In genomic region chr12:51836012-51836832, GRCh38 we compare ENCODE assay signal across 24 cellular contexts. TPM values are rescaled to one million over a fixed set of nuclear protein-coding genes. Genes with fewer than 3 reads are reported as not detected.
DNase-seq lines count a peak whose midpoint lies in the region; ATAC-seq and TF ChIP-seq lines count a peak whose summit lies in the region.
"Had no signal": no experiment of that assay in that cellular context is flagged by ENCODE, and none has a peak within 500 bp of the region (broad histone marks: within the 10 kb centered on the region; RNA-seq: fewer than 3 reads in every experiment).

No MANE protein-coding gene starts in this region.

- CTCF ChIA-PET in activated CD8-positive, alpha-beta T cell treated with anti-CD3 and anti-CD28 coated beads, Interleukin-2, amount 10 ng/mL, durations not matched to agents 7 days and 5 days (lab: Charles Lee) = interaction anchor here (2.2 kb wide), 1 partner anchor 15 kb away, joined by 6 read pairs; no protein-coding TSS in a partner anchor
- CTCF ChIA-PET in CD4-positive, alpha-beta memory T cell (lab: Charles Lee; ENCODE audit: partially characterized antibody) = no interaction called here

- H3K9me3 Mint-ChIP-seq in neural progenitor cell = no peaks in the 10 kb centered on the region
- H3K9me3 Mint-ChIP-seq in natural killer cell treated with Interleukin-12 subunit alpha and Interleukin-12 subunit beta and Interleukin-15 and Interleukin-18, amount 100 ng/mL, for 72 hours = no peaks in the 10 kb centered on the region
- no peaks in the 10 kb centered on the region for H3K9me3 Mint-ChIP-seq in activated CD8-positive, alpha-beta T cell treated with anti-CD3 and anti-CD28 coated beads, Interleukin-2, amount 10 ng/mL, durations not matched to agents 7 days and 5 days (ENCODE audit: insufficient read depth)
- H3K9me3 Mint-ChIP-seq in CD4-positive, alpha-beta memory T cell = no peaks in the 10 kb centered on the region
- H3K9me3 Mint-ChIP-seq: immature natural killer cell had no signal

- peaks cover 79% of the 10 kb centered on the region for H3K4me1 Mint-ChIP-seq in neural progenitor cell
- peaks cover 16 to 21% of the 10 kb centered on the region in 2 donors for H3K4me1 Mint-ChIP-seq in natural killer cell treated with Interleukin-12 subunit alpha and Interleukin-12 subunit beta and Interleukin-15 and Interleukin-18, amount 100 ng/mL, for 72 hours (ENCODE audit: low read depth in 2 of 2)
- peaks cover 20% of the 10 kb centered on the region for H3K4me1 Mint-ChIP-seq in activated CD8-positive, alpha-beta T cell treated with anti-CD3 and anti-CD28 coated beads, Interleukin-2, amount 10 ng/mL, durations not matched to agents 7 days and 5 days (ENCODE audit: low read depth)
- H3K4me1 Mint-ChIP-seq in CD4-positive, alpha-beta memory T cell = peaks cover 12 to 16% (median 15%) of the 10 kb centered on the region in 4 donors

- TF ChIP-seq CTCF in foreskin keratinocyte (conservative IDR thresholded peaks at IDR 0.05) (no peak), neural progenitor cell (IDR thresholded peaks at IDR 0.05) (no peak)

- H3K27ac ChIP-seq in foreskin keratinocyte = no peak overlapping the region
- H3K27ac ChIP-seq in neural progenitor cell = peak overlapping the region; percentile 94
- no peak overlapping the region for H3K27ac ChIP-seq in CD4-positive, alpha-beta memory T cell (ENCODE audit: low read depth, low read length)
- H3K27ac ChIP-seq: epithelial cell of prostate, gastroesophageal sphincter, neutrophil, right lobe of liver had no signal

- H3K4me2 ChIP-seq in neural progenitor cell = peak overlapping the region; percentile 71

- intact Hi-C loops in CD4-positive, alpha-beta memory T cell (cut with micrococcal nuclease) = no loop called here

- H3K27me3 ChIP-seq in foreskin keratinocyte (peaks cover 71% of the 10 kb centered on the region), neural progenitor cell (no peaks in the 10 kb centered on the region)
- no peaks in the 10 kb centered on the region for H3K27me3 ChIP-seq in CD4-positive, alpha-beta memory T cell (ENCODE audit: insufficient read depth, low read length)
- H3K27me3 ChIP-seq: right lobe of liver had no signal

- H3K27ac Mint-ChIP-seq in neural progenitor cell = peak overlapping the region; percentile 59
- H3K27ac Mint-ChIP-seq in natural killer cell treated with Interleukin-12 subunit alpha and Interleukin-12 subunit beta and Interleukin-15 and Interleukin-18, amount 100 ng/mL, for 72 hours = no peak overlapping the region
- no peak overlapping the region for H3K27ac Mint-ChIP-seq in activated CD8-positive, alpha-beta T cell treated with anti-CD3 and anti-CD28 coated beads, Interleukin-2, amount 10 ng/mL, durations not matched to agents 7 days and 5 days
- no peak overlapping the region for H3K27ac Mint-ChIP-seq in CD4-positive, alpha-beta memory T cell
- H3K27ac Mint-ChIP-seq: activated CD8-positive, alpha-beta memory T cell treated with anti-CD3 and anti-CD28 coated beads, Interleukin-2, amount 10 ng/mL, durations not matched to agents 7 days and 5 days; IgD-negative memory B cell; immature natural killer cell had no signal

- H3K9me3 ChIP-seq in neural progenitor cell (ENCODE audit: low read depth) = no peaks in the 10 kb centered on the region
- H3K9me3 ChIP-seq in CD4-positive, alpha-beta memory T cell (ENCODE audit: control insufficient read depth in 1 of 2, low read length in 2 of 2) = no peaks in the 10 kb centered on the region
- H3K9me3 ChIP-seq: Caco-2, gastroesophageal sphincter, neutrophil, right lobe of liver had no signal

- peaks cover 74% of the 10 kb centered on the region for H3F3A ChIP-seq in neural progenitor cell (ENCODE audit: low read depth)

- DNase-seq in ELR (ENCODE audit: low read depth) = peak; percentile 23
- DNase-seq in NCI-H69 (lab: John Stamatoyannopoulos, UW) = peak; percentile 39
- DNase-seq in foreskin keratinocyte = peak in 1 of 2 donors; percentile 32
- peak; percentile 85 for DNase-seq in neural progenitor cell (ENCODE audit: low spot score)
- no peak for DNase-seq in natural killer cell treated with Interleukin-12 subunit alpha and Interleukin-12 subunit beta and Interleukin-15 and Interleukin-18, amount 100 ng/mL, for 72 hours (ENCODE audit: low spot score)
- DNase-seq in NCI-H2227 treated with DMSO at 0.1 percent for 48 hours (lab: John Stamatoyannopoulos, UW) = no peak
- no peak for DNase-seq in activated CD8-positive, alpha-beta T cell treated with anti-CD3 and anti-CD28 coated beads, Interleukin-2, amount 10 ng/mL, durations not matched to agents 7 days and 5 days
- no peak for DNase-seq in CD4-positive, alpha-beta memory T cell
- DNase-seq: activated CD4-positive, CD25-positive, alpha-beta regulatory T cell treated with anti-CD3 and anti-CD28 coated beads, Interleukin-2, amount 50 U/mL, for 72 hours; activated CD8-positive, alpha-beta memory T cell treated with anti-CD3 and anti-CD28 coated beads, Interleukin-2, amount 10 ng/mL, durations not matched to agents 7 days and 5 days; activated effector memory CD4-positive, alpha-beta T cell treated with anti-CD3 and anti-CD28 coated beads, Interleukin-2, amount 50 U/mL, for 16 hours; amygdala; Caco-2; immature natural killer cell; NCI-H1092; right lobe of liver; SHP77 treated with DMSO at 0.1 percent for 48 hours; stimulated activated CD4-positive, alpha-beta T cell treated with anti-CD3 and anti-CD28 coated beads, Interleukin-1b, Interleukin-23, amount 100 ng/mL, for 48 hours; T-helper 2 cell had no signal

- H2AFZ ChIP-seq in neural progenitor cell (replicated peaks) = no peak overlapping the region

- H3K9ac ChIP-seq in neural progenitor cell = no peak overlapping the region

- H3K36me3 Mint-ChIP-seq in neural progenitor cell = peaks cover 7% of the 10 kb centered on the region
- H3K36me3 Mint-ChIP-seq in natural killer cell treated with Interleukin-12 subunit alpha and Interleukin-12 subunit beta and Interleukin-15 and Interleukin-18, amount 100 ng/mL, for 72 hours = no peaks in the 10 kb centered on the region
- H3K36me3 Mint-ChIP-seq in activated CD8-positive, alpha-beta T cell treated with anti-CD3 and anti-CD28 coated beads, Interleukin-2, amount 10 ng/mL, durations not matched to agents 7 days and 5 days (ENCODE audit: low read depth) = no peaks in the 10 kb centered on the region
- no peaks in the 10 kb centered on the region for H3K36me3 Mint-ChIP-seq in CD4-positive, alpha-beta memory T cell
- H3K36me3 Mint-ChIP-seq: activated CD8-positive, alpha-beta memory T cell treated with anti-CD3 and anti-CD28 coated beads, Interleukin-2, amount 10 ng/mL, durations not matched to agents 7 days and 5 days; IgD-negative memory B cell; immature natural killer cell had no signal

- H4K20me1 ChIP-seq in neural progenitor cell (ENCODE audit: low read depth) = peaks cover 95% of the 10 kb centered on the region

- peaks cover 9% of the 10 kb centered on the region for H3K27me3 Mint-ChIP-seq in neural progenitor cell (ENCODE audit: insufficient read depth, low read depth)
- peaks cover 33 to 43% of the 10 kb centered on the region in 2 donors for H3K27me3 Mint-ChIP-seq in natural killer cell treated with Interleukin-12 subunit alpha and Interleukin-12 subunit beta and Interleukin-15 and Interleukin-18, amount 100 ng/mL, for 72 hours
- peaks cover 39% of the 10 kb centered on the region for H3K27me3 Mint-ChIP-seq in activated CD8-positive, alpha-beta T cell treated with anti-CD3 and anti-CD28 coated beads, Interleukin-2, amount 10 ng/mL, durations not matched to agents 7 days and 5 days (ENCODE audit: low read depth)
- peaks cover 24 to 37% of the 10 kb centered on the region in 2 donors for H3K27me3 Mint-ChIP-seq in CD4-positive, alpha-beta memory T cell

- H3K4me3 Mint-ChIP-seq in neural progenitor cell = peak overlapping the region; percentile 54
- no peak overlapping the region for H3K4me3 Mint-ChIP-seq in natural killer cell treated with Interleukin-12 subunit alpha and Interleukin-12 subunit beta and Interleukin-15 and Interleukin-18, amount 100 ng/mL, for 72 hours
- no peak overlapping the region for H3K4me3 Mint-ChIP-seq in activated CD8-positive, alpha-beta T cell treated with anti-CD3 and anti-CD28 coated beads, Interleukin-2, amount 10 ng/mL, durations not matched to agents 7 days and 5 days
- no peak overlapping the region for H3K4me3 Mint-ChIP-seq in CD4-positive, alpha-beta memory T cell
- H3K4me3 Mint-ChIP-seq: activated CD8-positive, alpha-beta memory T cell treated with anti-CD3 and anti-CD28 coated beads, Interleukin-2, amount 10 ng/mL, durations not matched to agents 7 days and 5 days; immature natural killer cell had no signal

- peak; percentile 60 for ATAC-seq in foreskin keratinocyte
- no peak for ATAC-seq in natural killer cell treated with Interleukin-12 subunit alpha and Interleukin-12 subunit beta and Interleukin-15 and Interleukin-18, amount 100 ng/mL, for 72 hours
- ATAC-seq in activated CD8-positive, alpha-beta T cell treated with anti-CD3 and anti-CD28 coated beads, Interleukin-2, amount 10 ng/mL, durations not matched to agents 7 days and 5 days = no peak
- ATAC-seq: activated CD8-positive, alpha-beta memory T cell treated with anti-CD3 and anti-CD28 coated beads, Interleukin-2, amount 10 ng/mL, durations not matched to agents 7 days and 5 days; gastroesophageal sphincter; right lobe of liver had no signal

- H3K36me3 ChIP-seq in neural progenitor cell = no peaks in the 10 kb centered on the region
- no peaks in the 10 kb centered on the region for H3K36me3 ChIP-seq in CD4-positive, alpha-beta memory T cell (ENCODE audit: insufficient read depth, low read length)
- H3K36me3 ChIP-seq: gastroesophageal sphincter, neutrophil, right lobe of liver had no signal

- peaks cover 72% of the 10 kb centered on the region for H3K79me2 ChIP-seq in neural progenitor cell (ENCODE audit: low read depth)

- H3K4me3 ChIP-seq in neural progenitor cell = peak overlapping the region; percentile 30
- H3K4me3 ChIP-seq in CD4-positive, alpha-beta memory T cell (ENCODE audit: low read length in 2 of 2) = no peak overlapping the region
- H3K4me3 ChIP-seq: gastroesophageal sphincter, right lobe of liver had no signal

- POLR2A ChIA-PET in activated CD8-positive, alpha-beta T cell treated with anti-CD3 and anti-CD28 coated beads, Interleukin-2, amount 10 ng/mL, durations not matched to agents 7 days and 5 days (lab: Charles Lee) = no interaction called here
- POLR2A ChIA-PET in CD4-positive, alpha-beta memory T cell (lab: Charles Lee; ENCODE audit: partially characterized antibody) = no interaction called here

- H3K4me1 ChIP-seq in foreskin keratinocyte (no peaks in the 10 kb centered on the region), neural progenitor cell (peaks cover 84% of the 10 kb centered on the region)
- H3K4me1 ChIP-seq in CD4-positive, alpha-beta memory T cell (ENCODE audit: insufficient read depth, low read length) = peaks cover 13% of the 10 kb centered on the region
- H3K4me1 ChIP-seq: gastroesophageal sphincter, right lobe of liver had no signal

RNA-seq across cellular contexts. Expression of gene FIGNL2, which starts 12.3 kb away (rescaled TPM):
- total RNA-seq in foreskin keratinocyte = 0.03 TPM in 1 of 2 replicates, not detected in the other
- 0.01 TPM in 1 of 2 replicates, not detected in the other for polyA plus RNA-seq in foreskin keratinocyte
- total RNA-seq in neural progenitor cell (ENCODE audit: low replicate concordance) = 9.3 and 25.1 TPM in 2 replicates
- under 1 TPM; 0.40 to 0.78 TPM for total RNA-seq in natural killer cell treated with Interleukin-12 subunit alpha and Interleukin-12 subunit beta and Interleukin-15 and Interleukin-18, amount 100 ng/mL, for 72 hours
- under 1 TPM; 0.32 to 0.37 TPM for total RNA-seq in activated CD8-positive, alpha-beta T cell treated with anti-CD3 and anti-CD28 coated beads, Interleukin-2, amount 10 ng/mL, durations not matched to agents 7 days and 5 days
- total RNA-seq in CD4-positive, alpha-beta memory T cell = 1 to 10 TPM; 1.2 to 1.5 TPM
- under 1 TPM in 1 of 2 donors, not detected in 1; 0.10 TPM for polyA plus RNA-seq in CD4-positive, alpha-beta memory T cell
- polyA plus RNA-seq: IgD-negative memory B cell had no signal

RNA-seq across cellular contexts. Expression of gene ANKRD33, which starts 51.7 kb away (rescaled TPM):
- total RNA-seq in foreskin keratinocyte (not detected in 2 replicates), neural progenitor cell (ENCODE audit: low replicate concordance) (0.39 and 0.46 TPM in 2 replicates)
- polyA plus RNA-seq in foreskin keratinocyte = not detected in 2 replicates
- not detected for total RNA-seq in natural killer cell treated with Interleukin-12 subunit alpha and Interleukin-12 subunit beta and Interleukin-15 and Interleukin-18, amount 100 ng/mL, for 72 hours
- not detected for total RNA-seq in activated CD8-positive, alpha-beta T cell treated with anti-CD3 and anti-CD28 coated beads, Interleukin-2, amount 10 ng/mL, durations not matched to agents 7 days and 5 days
- not detected for total RNA-seq in CD4-positive, alpha-beta memory T cell
- not detected for polyA plus RNA-seq in CD4-positive, alpha-beta memory T cell
- total RNA-seq: activated CD8-positive, alpha-beta memory T cell treated with anti-CD3 and anti-CD28 coated beads, Interleukin-2, amount 10 ng/mL, durations not matched to agents 7 days and 5 days; Caco-2; gastroesophageal sphincter; subcutaneous adipose tissue had no signal
- polyA plus RNA-seq: IgD-negative memory B cell, immature natural killer cell had no signal

Comparison
In these comparisons a context has a peak if more than half of its experiments do, and no peak if none do; other contexts are left out.
1. DNase-seq: peak in ELR (single experiment), NCI-H69 (single experiment) and neural progenitor cell (single experiment); none in natural killer cell treated with Interleukin-12 subunit alpha and Interleukin-12 subunit beta and Interleukin-15 and Interleukin-18, amount 100 ng/mL, for 72 hours (single experiment), NCI-H2227 treated with DMSO at 0.1 percent for 48 hours (single experiment), activated CD8-positive, alpha-beta T cell treated with anti-CD3 and anti-CD28 coated beads, Interleukin-2, amount 10 ng/mL, durations not matched to agents 7 days and 5 days (single experiment) and CD4-positive, alpha-beta memory T cell (0 of 5).